In genomic region chr3:159929181-159929893, GRCh38 we compare ENCODE assay signal across 8 cellular contexts. TPM values are rescaled to one million over a fixed set of nuclear protein-coding genes. Genes with fewer than 3 reads are reported as not detected.
DNase-seq lines count a peak whose midpoint lies in the region; ATAC-seq and TF ChIP-seq lines count a peak whose summit lies in the region.

No MANE protein-coding gene starts in this region.

- no peaks in the 10 kb centered on the region for H3K27me3 ChIP-seq in heart right ventricle
- H3K27me3 ChIP-seq in spleen (replicated peaks in 1 of 7): no peaks in the 10 kb centered on the region

- no peaks in the 10 kb centered on the region for H3K27me3 Mint-ChIP-seq in T-helper 17 cell

- TF ChIP-seq CTCF in heart right ventricle (IDR thresholded peaks at IDR 0.05) (peak in 7 of 9 donors; percentile 23 to 59 (median 41)), spleen (IDR thresholded peaks at IDR 0.05 in 8 of 11, conservative IDR thresholded peaks at IDR 0.05 in 3 of 11) (peak in 4 of 11 experiments; percentile 40 to 50 (median 48))

- H3K4me3 ChIP-seq in heart right ventricle: no peak overlapping the region
- H3K4me3 ChIP-seq in spleen: no peak overlapping the region

- peak; percentile 61 for ATAC-seq in GM19351 (IDR thresholded peaks at IDR 0.05; ENCODE audit: unreplicated experiment)
- peak; percentile 61 for ATAC-seq in HG03378 (IDR thresholded peaks at IDR 0.05; ENCODE audit: unreplicated experiment)
- ATAC-seq in T-helper 17 cell: peak; percentile 46
- ATAC-seq in heart right ventricle: peak; percentile 69 to 93 (median 86)

- DNase-seq in COR-L47 (lab: John Stamatoyannopoulos, UW) (peak; percentile 4), T-helper 17 cell (no peak), heart right ventricle (peak; percentile 20 to 29), spleen (no peak), hippocampal formation (lab: John Stamatoyannopoulos, UW) (no peak)
- no peak for DNase-seq in stimulated activated CD4-positive, alpha-beta T cell treated with anti-CD3 and anti-CD28 coated beads, Interleukin-1b, Interleukin-23, amount 100 ng/mL, for 48 hours

- no peak overlapping the region for H3K27ac Mint-ChIP-seq in T-helper 17 cell

- peaks cover 2% of the 10 kb centered on the region for H3K36me3 Mint-ChIP-seq in T-helper 17 cell (ENCODE audit: low read depth)

- TF ChIP-seq POLR2A in spleen (IDR thresholded peaks at IDR 0.05): no peak

- no peaks in the 10 kb centered on the region for H3K9me3 ChIP-seq in T-helper 17 cell (ENCODE audit: control insufficient read depth, low read length, poor library complexity, severe bottlenecking)
- H3K9me3 ChIP-seq in heart right ventricle: peaks cover 0 to 14% (median 9%) of the 10 kb centered on the region in 11 donors
- peaks cover 5 to 19% (median 15%) of the 10 kb centered on the region in 8 donors for H3K9me3 ChIP-seq in spleen

- H3K4me3 Mint-ChIP-seq in T-helper 17 cell: no peak overlapping the region

- 85 to 89% methylated on average over 8 of the region's 8 CpGs for WGBS in heart right ventricle, 2 donors
- 74 to 82% (median 77%) methylated on average over 8 of the region's 8 CpGs for WGBS in spleen, 5 donors

- H3K36me3 ChIP-seq in heart right ventricle: no peaks in the 10 kb centered on the region
- H3K36me3 ChIP-seq in spleen: no peaks in the 10 kb centered on the region

- intact Hi-C loops in heart right ventricle (cut with DNase I): loop anchor here in 2 of 10 donors (2.0 to 5.0 kb wide), 2 partner anchors 73 kb away; no protein-coding TSS in a partner anchor
- intact Hi-C loops in spleen (cut with DNase I; ENCODE audit: low total_unique reads): no loop called here

- no peaks in the 10 kb centered on the region for H3K4me1 Mint-ChIP-seq in T-helper 17 cell

- H3K27ac ChIP-seq in heart right ventricle (peak overlapping the region in 9 of 10 donors; percentile 15 to 81 (median 56)), spleen (peak overlapping the region in 6 of 8 donors; percentile 1 to 76 (median 66))

- H3K4me1 ChIP-seq in heart right ventricle (peaks cover 0 to 28% (median 9%) of the 10 kb centered on the region in 9 donors), spleen (peaks cover 0 to 24% (median 3%) of the 10 kb centered on the region in 6 donors)

RNA-seq across cellular contexts. Expression of gene IL12A, which starts 59.3 kb away (rescaled TPM):
- total RNA-seq in T-helper 17 cell: 1 to 10 TPM; 1.7 to 3.2 TPM
- total RNA-seq in heart right ventricle: 1 to 10 TPM in 5 of 10 donors, under 1 TPM in 5; 0.53 to 2.3 (median 1.1) TPM
- polyA plus RNA-seq in heart right ventricle: under 1 TPM in 1 of 2 donors, not detected in 1; 0.65 TPM
- 1 to 10 TPM; 1.2 to 9.1 (median 2.0) TPM for total RNA-seq in spleen
- polyA plus RNA-seq in spleen: 1 to 10 TPM; 1.2 to 3.6 (median 3.5) TPM

Comparison
In these comparisons a context has a peak if more than half of its experiments do, and no peak if none do; other contexts are left out.
1. DNase-seq: peak in COR-L47 (single experiment) and heart right ventricle (2 of 2); none in T-helper 17 cell (0 of 3), spleen (single experiment), hippocampal formation (0 of 2) and stimulated activated CD4-positive, alpha-beta T cell treated with anti-CD3 and anti-CD28 coated beads, Interleukin-1b, Interleukin-23, amount 100 ng/mL, for 48 hours (single experiment).
2. Peak in every context shown above with its lines, with median percentiles within 50 percentile points of each other: ATAC-seq.